In genomic region chr9:121107041-121107440, GRCh38 we compare ENCODE assay signal across 9 cellular contexts. TPM values are rescaled to one million over a fixed set of nuclear protein-coding genes. Genes with fewer than 3 reads are reported as not detected.
DNase-seq lines count a peak whose midpoint lies in the region; ATAC-seq and TF ChIP-seq lines count a peak whose summit lies in the region.
"Had no signal": no experiment of that assay in that cellular context is flagged by ENCODE, and none has a peak within 500 bp of the region (broad histone marks: within the 10 kb centered on the region; RNA-seq: fewer than 3 reads in every experiment).

No MANE protein-coding gene starts in this region.

- in situ Hi-C loops in GM13977 (cut with MboI; ENCODE audit: low pct_unique_long_range_greater_than_20kb, low sequenced_read_pairs, unreplicated experiment), result no loop called here

- H3K27ac ChIP-seq in BLaER1 treated with 17β-estradiol and CSF1 and Interleukin-3, amounts not matched to agents 10 nM and 100 nM, result peak overlapping the region in 4 of 11 experiments; percentile 68 to 78 (median 73); a peak in 7 of 22 replicates
- H3K27ac ChIP-seq in RWPE2 (ENCODE audit: poor library complexity, severe bottlenecking) (no peak overlapping the region), foreskin keratinocyte (no peak overlapping the region)

- no peak overlapping the region for H3K4me3 ChIP-seq in BLaER1 treated with 17β-estradiol and CSF1 and Interleukin-3, amounts not matched to agents 10 nM and 100 nM
- no peak overlapping the region for H3K4me3 ChIP-seq in RWPE2 (ENCODE audit: severe bottlenecking)

- DNase-seq in GM13977 (ENCODE audit: low spot score) (no peak), RWPE2 (ENCODE audit: low spot score) (no peak), foreskin keratinocyte (peak; percentile 23 to 54), posterior vena cava (ENCODE audit: low spot score) (no peak), retina (no peak)
- DNase-seq: NCI-H510A treated with DMSO at 0.1 percent for 48 hours had no signal

- intact Hi-C loops in posterior vena cava (cut with DNase I), result no loop called here

- peaks cover 0 to 57% (median 26%) of the 10 kb centered on the region in 11 experiments; a peak in 16 of 22 replicates for H3K36me3 ChIP-seq in BLaER1 treated with 17β-estradiol and CSF1 and Interleukin-3, amounts not matched to agents 10 nM and 100 nM
- H3K36me3 ChIP-seq in RWPE2 (ENCODE audit: low read depth), result 0 out of 2 replicates have a peak, but pooled peaks cover 5% of the 10 kb centered on the region

- peak; percentile 87 for ATAC-seq in RWPE2 (ENCODE audit: low read depth)
- peak; percentile 87 for ATAC-seq in foreskin keratinocyte
- ATAC-seq in HG03025 (IDR thresholded peaks at IDR 0.05; ENCODE audit: low FRiP score, unreplicated experiment), result no peak
- no peak for ATAC-seq in GM18909 (IDR thresholded peaks at IDR 0.05; ENCODE audit: poor library complexity, unreplicated experiment)

- H3K9ac ChIP-seq in BLaER1 treated with 17β-estradiol and CSF1 and Interleukin-3, amounts not matched to agents 10 nM and 100 nM, result no peak overlapping the region

- H3K4me2 ChIP-seq in BLaER1 treated with 17β-estradiol and CSF1 and Interleukin-3, amounts not matched to agents 10 nM and 100 nM, result peak overlapping the region; percentile 45 to 83 (median 67); a peak in 20 of 22 replicates

- peaks cover 7 to 16% (median 12%) of the 10 kb centered on the region in 11 experiments; a peak in 16 of 22 replicates for H3K9me3 ChIP-seq in BLaER1 treated with 17β-estradiol and CSF1 and Interleukin-3, amounts not matched to agents 10 nM and 100 nM (replicated peaks in 1 of 11)
- H3K9me3 ChIP-seq in RWPE2 (ENCODE audit: severe bottlenecking), result no peaks in the 10 kb centered on the region

- no peaks in the 10 kb centered on the region for H4K20me1 ChIP-seq in BLaER1 treated with 17β-estradiol and CSF1 and Interleukin-3, amounts not matched to agents 10 nM and 100 nM

- peaks cover 26 to 44% (median 42%) of the 10 kb centered on the region in 10 experiments for H3K4me1 ChIP-seq in BLaER1 treated with 17β-estradiol and CSF1 and Interleukin-3, amounts not matched to agents 10 nM and 100 nM
- H3K4me1 ChIP-seq in RWPE2 (ENCODE audit: insufficient read depth, poor library complexity, severe bottlenecking), result no peaks in the 10 kb centered on the region
- no peaks in the 10 kb centered on the region for H3K4me1 ChIP-seq in foreskin keratinocyte

- H3K27me3 ChIP-seq in BLaER1 treated with 17β-estradiol and CSF1 and Interleukin-3, amounts not matched to agents 10 nM and 100 nM, result no peaks in the 10 kb centered on the region
- H3K27me3 ChIP-seq in RWPE2 (ENCODE audit: insufficient read depth, poor library complexity, severe bottlenecking), result no peaks in the 10 kb centered on the region
- no peaks in the 10 kb centered on the region for H3K27me3 ChIP-seq in foreskin keratinocyte

- TF ChIP-seq CTCF in GM13977 (IDR thresholded peaks at IDR 0.05; ENCODE audit: extremely low read depth, insufficient read depth, missing control alignments), result peak; percentile 32
- peak; percentile 56 for TF ChIP-seq CTCF in RWPE2 (IDR thresholded peaks at IDR 0.05; ENCODE audit: poor library complexity, severe bottlenecking)
- peak; percentile 77 for TF ChIP-seq CTCF in foreskin keratinocyte (conservative IDR thresholded peaks at IDR 0.05)

RNA-seq across cellular contexts. Expression of gene CNTRL, which starts 32.3 kb away (rescaled TPM):
- total RNA-seq in foreskin keratinocyte (10.5 and 11.1 TPM in 2 replicates), posterior vena cava (10 to 100 TPM; 13.6 to 15.2 TPM)
- polyA plus RNA-seq in foreskin keratinocyte, result 3.2 and 3.8 TPM in 2 replicates

RNA-seq across cellular contexts. Expression of gene C5, which starts 57.0 kb away (rescaled TPM):
- 1.3 and 1.7 TPM in 2 replicates for total RNA-seq in foreskin keratinocyte
- 0.69 and 0.75 TPM in 2 replicates for polyA plus RNA-seq in foreskin keratinocyte
- total RNA-seq in posterior vena cava, result 1 to 10 TPM; 3.7 to 5.9 TPM

Comparison
In these comparisons a context has a peak if more than half of its experiments do, and no peak if none do; other contexts are left out.
1. DNase-seq: peak in foreskin keratinocyte (2 of 2); none in GM13977 (single experiment), RWPE2 (single experiment), posterior vena cava (single experiment) and retina (single experiment).
2. ATAC-seq: peak in RWPE2 (single experiment) and foreskin keratinocyte (single experiment); none in HG03025 (single experiment) and GM18909 (single experiment).
3. Peak in every context shown above with its lines, with median percentiles within 50 percentile points of each other: CTCF ChIP-seq.